21 cellular contexts compared by ENCODE assay signal in genomic region chr1:217133092-217133491, GRCh38.
"Had no signal": no experiment of that assay in that cellular context is flagged by ENCODE, and none has a peak within 500 bp of the region (broad histone marks: within the 10 kb centered on the region; RNA-seq: fewer than 3 reads in every experiment).

No MANE protein-coding gene starts in this region.

- H3K4me1 ChIP-seq: foreskin keratinocyte, prostate gland had no signal

- ATAC-seq: foreskin keratinocyte; gastroesophageal sphincter; heart left ventricle; left ventricle myocardium superior; lower lobe of right lung; mucosa of descending colon; natural killer cell treated with Interleukin-12 subunit alpha and Interleukin-12 subunit beta and Interleukin-15 and Interleukin-18, amount 100 ng/mL, for 72 hours; right cardiac atrium; stimulated activated naive B cell treated with anti-CD40 and anti-IgM and Interleukin-4, amounts not matched to agents 10 μg/mL and 1 μg/mL and 100 μg/mL, for 72 hours had no signal

- H3K27me3 ChIP-seq: thyroid gland had no signal

- H3K9me3 Mint-ChIP-seq: stimulated activated naive CD8-positive, alpha-beta T cell treated with anti-CD3 and anti-CD28 coated beads, Interleukin-15, Interleukin-2, amounts not matched to agents 100 ng/mL and 50 ng/mL, for 24 hours had no signal

- H3K4me3 Mint-ChIP-seq: naive B cell; natural killer cell treated with Interleukin-12 subunit alpha and Interleukin-12 subunit beta and Interleukin-15 and Interleukin-18, amount 100 ng/mL, for 72 hours; stimulated activated naive B cell treated with anti-CD40 and anti-IgM and Interleukin-4, amounts not matched to agents 10 μg/mL and 1 μg/mL and 100 μg/mL, for 72 hours; stimulated activated naive CD8-positive, alpha-beta T cell treated with anti-CD3 and anti-CD28 coated beads, Interleukin-15, Interleukin-2, amounts not matched to agents 100 ng/mL and 50 ng/mL, for 24 hours had no signal

- H3K4me3 ChIP-seq: coronary artery, esophagus muscularis mucosa, gastroesophageal sphincter, heart left ventricle, hepatocyte, lower lobe of right lung, mucosa of descending colon, prostate gland, sigmoid colon, thyroid gland had no signal

- H3K9me3 ChIP-seq: esophagus muscularis mucosa, gastroesophageal sphincter, heart left ventricle, lower lobe of right lung, mucosa of descending colon, neutrophil, prostate gland, sigmoid colon, thyroid gland had no signal

- H3K27ac Mint-ChIP-seq: naive B cell; natural killer cell treated with Interleukin-12 subunit alpha and Interleukin-12 subunit beta and Interleukin-15 and Interleukin-18, amount 100 ng/mL, for 72 hours; stimulated activated naive B cell treated with anti-CD40 and anti-IgM and Interleukin-4, amounts not matched to agents 10 μg/mL and 1 μg/mL and 100 μg/mL, for 72 hours; stimulated activated naive CD8-positive, alpha-beta T cell treated with anti-CD3 and anti-CD28 coated beads, Interleukin-15, Interleukin-2, amounts not matched to agents 100 ng/mL and 50 ng/mL, for 24 hours had no signal

- H3K36me3 ChIP-seq: esophagus muscularis mucosa, gastroesophageal sphincter, heart left ventricle, lower lobe of right lung, neutrophil, prostate gland, sigmoid colon, thyroid gland had no signal

- DNase-seq: dermis blood vessel endothelial cell; effector memory CD4-positive, alpha-beta T cell; foreskin keratinocyte; heart left ventricle; left ventricle myocardium superior; lower lobe of right lung; mucosa of descending colon; naive B cell; right cardiac atrium; sigmoid colon; stimulated activated CD4-positive, alpha-beta T cell treated with anti-CD3 and anti-CD28 coated beads, Interleukin-4, amount 100 ng/mL, for 4 hours; stimulated activated naive B cell treated with anti-CD40 and anti-IgM and Interleukin-4, amounts not matched to agents 10 μg/mL and 1 μg/mL and 100 μg/mL, for 72 hours; thyroid gland had no signal

- H3K79me2 ChIP-seq: hepatocyte had no signal

- H3K27ac ChIP-seq: coronary artery, esophagus muscularis mucosa, foreskin keratinocyte, gastroesophageal sphincter, heart left ventricle, hepatocyte, lower lobe of right lung, neutrophil, prostate gland, sigmoid colon, thyroid gland had no signal

- H2AFZ ChIP-seq: hepatocyte had no signal
